In the genomic region with DNA sequence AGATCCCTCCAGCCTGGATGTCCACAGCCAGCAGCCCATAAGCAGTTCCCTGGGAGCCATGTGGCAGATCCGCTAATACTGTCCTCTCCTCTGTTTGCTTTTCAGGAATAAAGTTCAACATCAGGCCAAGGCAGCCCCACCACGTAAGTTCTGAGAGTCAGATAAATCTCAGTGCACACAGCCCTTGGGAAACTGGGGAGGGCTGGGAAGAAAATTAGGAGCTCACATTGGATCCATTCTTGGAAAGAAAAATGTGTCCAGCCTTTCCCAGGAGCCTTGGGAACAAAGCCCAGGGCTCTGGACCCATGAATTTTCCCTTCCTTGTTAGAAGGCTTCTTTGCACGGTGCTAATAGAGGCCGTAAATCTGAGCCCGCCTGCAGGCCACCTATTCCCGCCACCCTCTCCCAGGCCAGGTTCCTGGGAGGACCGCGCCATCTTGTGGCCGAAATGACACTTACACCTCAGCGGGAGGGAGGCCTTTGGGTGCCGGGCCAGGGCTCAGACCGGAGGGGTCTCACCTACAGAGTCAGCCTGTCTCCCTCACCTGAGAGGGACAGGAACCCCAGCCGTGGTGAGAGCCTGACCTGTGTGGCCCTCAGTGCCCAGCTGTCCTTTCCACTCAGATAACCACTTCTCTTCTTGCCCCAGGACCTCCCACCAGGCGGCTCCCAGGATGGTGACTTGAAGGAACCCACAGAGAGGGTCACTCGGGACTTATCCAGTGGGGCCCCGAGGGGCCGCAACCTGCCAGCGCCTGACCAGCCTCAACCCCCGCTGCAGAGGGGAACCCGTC, we compare ENCODE assay signal across 8 cellular contexts. TPM values are rescaled to one million over a fixed set of nuclear protein-coding genes. Genes with fewer than 3 reads are reported as not detected.
DNase-seq lines count a peak whose midpoint lies in the region; ATAC-seq and TF ChIP-seq lines count a peak whose summit lies in the region.

No MANE protein-coding gene starts in this region.

- peaks cover 16 to 37% of the 10 kb centered on the region in 2 donors for H3K27me3 Mint-ChIP-seq in CD8-positive, alpha-beta memory T cell

- H3K4me3 Mint-ChIP-seq in CD8-positive, alpha-beta memory T cell = no peak overlapping the region

- no peaks in the 10 kb centered on the region for H3K36me3 ChIP-seq in CD8-positive, alpha-beta memory T cell (ENCODE audit: insufficient read depth, low read length)
- H3K36me3 ChIP-seq in right lobe of liver = no peaks in the 10 kb centered on the region

- no peak overlapping the region for H3K27ac ChIP-seq in CD8-positive, alpha-beta memory T cell (ENCODE audit: low read depth, low read length)
- no peak overlapping the region for H3K27ac ChIP-seq in right lobe of liver

- intact Hi-C loops in right lobe of liver (cut with DNase I) = loop anchor here (5.0 to 10.0 kb wide), 4 partner anchors 233 to 534 kb away; no protein-coding TSS in a partner anchor

- ATAC-seq in right lobe of liver (peak; percentile 79 to 94 (median 90)), GM21576 (IDR thresholded peaks at IDR 0.05; ENCODE audit: unreplicated experiment) (no peak)

- H3K27ac Mint-ChIP-seq in CD8-positive, alpha-beta memory T cell = no peak overlapping the region

- TF ChIP-seq POLR2A in right lobe of liver (IDR thresholded peaks at IDR 0.05) = no peak

- no peaks in the 10 kb centered on the region for H3K36me3 Mint-ChIP-seq in CD8-positive, alpha-beta memory T cell

- peak; percentile 26 to 56 (median 49) for DNase-seq in CD8-positive, alpha-beta memory T cell
- DNase-seq in HFF-Myc (ENCODE audit: extremely low read depth, low read depth) (no peak), NCI-H510A (lab: John Stamatoyannopoulos, UW) (peak; percentile 44), choroid plexus epithelial cell (ENCODE audit: low read depth) (peak; percentile 74), right lobe of liver (peak; percentile 79 to 80 (median 79))
- peak; percentile 48 to 59 for DNase-seq in activated CD4-positive, alpha-beta T cell treated with anti-CD3 and anti-CD28 coated beads for 4 hours
- peak; percentile 35 to 62 (median 57) for DNase-seq in stimulated activated CD4-positive, alpha-beta T cell treated with anti-CD3 and anti-CD28 coated beads, TNF-alpha, amount 100 ng/mL, for 48 hours (ENCODE audit: low read depth in 3 of 3)

- H3K9me3 ChIP-seq in CD8-positive, alpha-beta memory T cell (ENCODE audit: low read length) = no peaks in the 10 kb centered on the region
- H3K9me3 ChIP-seq in right lobe of liver = no peaks in the 10 kb centered on the region

- H3K4me1 Mint-ChIP-seq in CD8-positive, alpha-beta memory T cell = no peaks in the 10 kb centered on the region

- H3K27me3 ChIP-seq in CD8-positive, alpha-beta memory T cell (ENCODE audit: insufficient read depth, low read length, poor library complexity, severe bottlenecking) = no peaks in the 10 kb centered on the region
- no peaks in the 10 kb centered on the region for H3K27me3 ChIP-seq in right lobe of liver

- H3K9me3 Mint-ChIP-seq in CD8-positive, alpha-beta memory T cell = peaks cover 0 to 1% (median 0%) of the 10 kb centered on the region in 5 donors

- no peaks in the 10 kb centered on the region for H3K4me1 ChIP-seq in CD8-positive, alpha-beta memory T cell (ENCODE audit: insufficient read depth, low read length)
- H3K4me1 ChIP-seq in right lobe of liver = no peaks in the 10 kb centered on the region

- CTCF ChIA-PET in CD8-positive, alpha-beta memory T cell (lab: Charles Lee) = interaction anchor here (1.0 to 1.5 kb wide), 4 partner anchors 10 to 358 kb away, joined by 3 to 6 read pairs (median 4); no protein-coding TSS in a partner anchor

- peak; percentile 82 for TF ChIP-seq CTCF in HFF-Myc (IDR thresholded peaks at IDR 0.05; ENCODE audit: low read depth, low read length, missing control alignments)
- TF ChIP-seq CTCF in choroid plexus epithelial cell (conservative IDR thresholded peaks at IDR 0.05; ENCODE audit: low read depth, low read length) = peak; percentile 91
- peak; percentile 89 to 91 (median 90) for TF ChIP-seq CTCF in right lobe of liver (IDR thresholded peaks at IDR 0.05)

- 0% methylated on average over 10 of the region's 20 CpGs for WGBS in right lobe of liver (ENCODE audit: insufficient coverage, low coverage, low lambda C conversion rate, missing lambda C conversion rate)

- POLR2A ChIA-PET in CD8-positive, alpha-beta memory T cell (lab: Charles Lee) = no interaction called here

- no peak overlapping the region for H3K4me3 ChIP-seq in CD8-positive, alpha-beta memory T cell (ENCODE audit: low read length)
- H3K4me3 ChIP-seq in HFF-Myc (replicated peaks; ENCODE audit: low read depth, low read length) = no peak overlapping the region
- H3K4me3 ChIP-seq in choroid plexus epithelial cell (ENCODE audit: low read depth, low read length) = no peak overlapping the region
- no peak overlapping the region for H3K4me3 ChIP-seq in right lobe of liver

RNA-seq across cellular contexts. Expression of gene KCTD15, which starts 25.2 kb away (rescaled TPM):
- total RNA-seq in CD8-positive, alpha-beta memory T cell = 1 to 10 TPM; 3.6 to 4.1 TPM
- polyA plus RNA-seq in CD8-positive, alpha-beta memory T cell = 0.28 TPM
- 10 to 100 TPM in 4 of 6 experiments, 1 to 10 TPM in 2; 5.0 to 27.0 (median 11.5) TPM for total RNA-seq in right lobe of liver
